In genomic region chr2:20862850-20863249, GRCh38 we compare ENCODE assay signal across 10 cellular contexts.
"Had no signal": no experiment of that assay in that cellular context is flagged by ENCODE, and none has a peak within 500 bp of the region (broad histone marks: within the 10 kb centered on the region; RNA-seq: fewer than 3 reads in every experiment).

No MANE protein-coding gene starts in this region.

- H3K4me3 Mint-ChIP-seq: GM23338, H9 had no signal

- H3K4me3 ChIP-seq: GM23338, K562 had no signal

- FAIRE-seq: H1, H54, HTR-8/SVneo, K562 had no signal

- H3K4me1 Mint-ChIP-seq: GM23338, H9 had no signal

- ATAC-seq: GM23338, K562 had no signal

- H3K4me2 ChIP-seq: GM23338 had no signal

- H3K9me3 Mint-ChIP-seq: GM23338 had no signal

- H3K27ac Mint-ChIP-seq: GM23338, H9 had no signal

- DNase-seq: H9, HCEC 1CT, IMR-90, Kasumi-1, KG1 had no signal
